ENCODE assay signal across 20 cellular contexts in genomic region chr3:113628316-113628715, GRCh38.
DNase-seq lines count a peak whose midpoint lies in the region; ATAC-seq, FAIRE-seq and TF ChIP-seq lines count a peak whose summit lies in the region.
"Had no signal": no experiment of that assay in that cellular context is flagged by ENCODE, and none has a peak within 500 bp of the region (broad histone marks: within the 10 kb centered on the region; RNA-seq: fewer than 3 reads in every experiment).

No MANE protein-coding gene starts in this region.

- POLR2A ChIA-PET in endothelial cell of umbilical vein (lab: Charles Lee): no interaction called here

- CTCF ChIA-PET in endothelial cell of umbilical vein (lab: Charles Lee): interaction anchor here (0.8 to 5.2 kb wide), 12 partner anchors 8 to 446 kb away, joined by 3 to 71 read pairs (median 6); partner anchors contain the start of genes NAA50 and SPICE1

- H3K27me3 ChIP-seq in endothelial cell of umbilical vein (ENCODE audit: control insufficient read depth in 2 of 2, insufficient read depth in 2 of 2, low read length in 2 of 2) (peaks cover 14 to 20% of the 10 kb centered on the region in 2 experiments), psoas muscle (ENCODE audit: insufficient read depth in 3 of 3, low read length in 2 of 3) (no peaks in the 10 kb centered on the region)

- H3K27ac Mint-ChIP-seq in natural killer cell: peak overlapping the region; percentile 55 to 77
- peak overlapping the region in 1 of 2 donors; percentile 52 for H3K27ac Mint-ChIP-seq in natural killer cell treated with Interleukin-12 subunit alpha and Interleukin-12 subunit beta and Interleukin-15 and Interleukin-18, amount 100 ng/mL, for 72 hours

- no peak overlapping the region for H3K4me3 Mint-ChIP-seq in natural killer cell
- H3K4me3 Mint-ChIP-seq in natural killer cell treated with Interleukin-12 subunit alpha and Interleukin-12 subunit beta and Interleukin-15 and Interleukin-18, amount 100 ng/mL, for 72 hours: no peak overlapping the region

- H3K36me3 ChIP-seq in endothelial cell of umbilical vein (ENCODE audit: control insufficient read depth in 2 of 2, extremely low read depth in 1 of 2, insufficient read depth in 2 of 2, low read length in 2 of 2) (no peaks in the 10 kb centered on the region), psoas muscle (ENCODE audit: insufficient read depth in 1 of 2, low read depth in 1 of 2) (no peaks in the 10 kb centered on the region)

- no peak overlapping the region for H3K9ac ChIP-seq in endothelial cell of umbilical vein (replicated peaks; ENCODE audit: extremely low read depth, insufficient read depth, low read length)
- H3K9ac ChIP-seq: KMS-11 had no signal

- H3K9me1 ChIP-seq in endothelial cell of umbilical vein (replicated peaks; ENCODE audit: control insufficient read depth, extremely low read depth, insufficient read depth, low read length): no peaks in the 10 kb centered on the region

- H3K4me1 ChIP-seq in endothelial cell of umbilical vein (ENCODE audit: control insufficient read depth, extremely low read depth, insufficient read depth, low read length) (peaks cover 4% of the 10 kb centered on the region), psoas muscle (peaks cover 27% of the 10 kb centered on the region)

- peaks cover 36% of the 10 kb centered on the region for H3K36me3 Mint-ChIP-seq in natural killer cell
- H3K36me3 Mint-ChIP-seq in natural killer cell treated with Interleukin-12 subunit alpha and Interleukin-12 subunit beta and Interleukin-15 and Interleukin-18, amount 100 ng/mL, for 72 hours: peaks cover 22% of the 10 kb centered on the region

- intact Hi-C loops in natural killer cell (cut with micrococcal nuclease) (no loop called here), endothelial cell of umbilical vein (cut with micrococcal nuclease) (loop anchor here (5.0 to 10.0 kb wide), 3 partner anchors 294 to 986 kb away; partner anchors contain the start of gene CCDC80), psoas muscle (cut with DNase I) (loop anchor here in 1 of 2 donors (5.0 kb wide), 1 partner anchor 116 kb away; no protein-coding TSS in a partner anchor)

- TF ChIP-seq POLR2A in endothelial cell of umbilical vein (IDR thresholded peaks at IDR 0.05; ENCODE audit: low read depth, low read length): no peak

- peak; percentile 31 for FAIRE-seq in endothelial cell of umbilical vein (lab: Jason Lieb, UNC)
- FAIRE-seq: H54 had no signal

- H3K4me3 ChIP-seq in endothelial cell of umbilical vein (replicated peaks in 1 of 3; ENCODE audit: insufficient read depth in 1 of 3, low read depth in 1 of 3, low read length in 3 of 3) (no peak overlapping the region), psoas muscle (no peak overlapping the region)
- H3K4me3 ChIP-seq: PC-9 had no signal

- peaks cover 24% of the 10 kb centered on the region in 2 donors for H3K4me1 Mint-ChIP-seq in natural killer cell
- H3K4me1 Mint-ChIP-seq in natural killer cell treated with Interleukin-12 subunit alpha and Interleukin-12 subunit beta and Interleukin-15 and Interleukin-18, amount 100 ng/mL, for 72 hours (ENCODE audit: low read depth in 2 of 2): peaks cover 4 to 7% of the 10 kb centered on the region in 2 donors

- 37 to 76% (median 58%) methylated on average over 2 of the region's 2 CpGs for WGBS in psoas muscle, 3 donors

- no peaks in the 10 kb centered on the region for H3K9me3 ChIP-seq in endothelial cell of umbilical vein (replicated peaks; ENCODE audit: control insufficient read depth, insufficient read depth, low read length)
- no peaks in the 10 kb centered on the region for H3K9me3 ChIP-seq in psoas muscle

- H3K4me2 ChIP-seq in endothelial cell of umbilical vein (ENCODE audit: insufficient read depth, low read length): no peak overlapping the region
- H3K4me2 ChIP-seq: KMS-11, PC-9 had no signal

- DNase-seq in natural killer cell (no peak), endothelial cell of umbilical vein (ENCODE audit: low read depth, low spot score) (peak; percentile 70), psoas muscle (no peak), nucleus accumbens (lab: John Stamatoyannopoulos, UW) (no peak)
- no peak for DNase-seq in natural killer cell treated with Interleukin-12 subunit alpha and Interleukin-12 subunit beta and Interleukin-15 and Interleukin-18, amount 100 ng/mL, for 72 hours (ENCODE audit: low spot score)
- DNase-seq: COR-L47, DMS 273 treated with DMSO at 0.1 percent for 48 hours, DND-41, MV-4-11, NCI-H1694 treated with DMSO at 0.1 percent for 48 hours, NCI-H2107, NCI-H510A, NCI-H748 treated with DMSO at 0.1 percent for 48 hours, PC-9 had no signal

- TF ChIP-seq CTCF in natural killer cell (IDR thresholded peaks at IDR 0.05): no peak
- TF ChIP-seq CTCF in endothelial cell of umbilical vein (IDR thresholded peaks at IDR 0.05; ENCODE audit: extremely low read depth in 1 of 2, insufficient read depth in 1 of 2, low read depth in 1 of 2, low read length in 2 of 2): no peak
- TF ChIP-seq CTCF in psoas muscle (IDR thresholded peaks at IDR 0.05): no peak

- H2AFZ ChIP-seq in endothelial cell of umbilical vein (ENCODE audit: low read depth, low read length): peak overlapping the region; percentile 56
- H2AFZ ChIP-seq: PC-9 had no signal

- ATAC-seq in natural killer cell (no peak), psoas muscle (no peak), GM19452 (IDR thresholded peaks at IDR 0.05; ENCODE audit: unreplicated experiment) (no peak), HG03565 (IDR thresholded peaks at IDR 0.05; ENCODE audit: unreplicated experiment) (no peak)
- ATAC-seq in natural killer cell treated with Interleukin-12 subunit alpha and Interleukin-12 subunit beta and Interleukin-15 and Interleukin-18, amount 100 ng/mL, for 72 hours: no peak

- dilution Hi-C loops in endothelial cell of umbilical vein (cut with MboI; ENCODE audit: extremely low pct_ligation_motif_present, low sequenced_read_pairs): no loop called here

- H3K27me3 Mint-ChIP-seq in natural killer cell (ENCODE audit: low read depth in 2 of 2): no peaks in the 10 kb centered on the region
- H3K27me3 Mint-ChIP-seq in natural killer cell treated with Interleukin-12 subunit alpha and Interleukin-12 subunit beta and Interleukin-15 and Interleukin-18, amount 100 ng/mL, for 72 hours: no peaks in the 10 kb centered on the region

- H3K27ac ChIP-seq in endothelial cell of umbilical vein (ENCODE audit: insufficient read depth, low read depth, low read length): no peak overlapping the region
- peak overlapping the region; percentile 82 for H3K27ac ChIP-seq in psoas muscle
- H3K27ac ChIP-seq: C4-2B, KMS-11, PC-9, RWPE1 had no signal

- no peaks in the 10 kb centered on the region for H3K79me2 ChIP-seq in endothelial cell of umbilical vein (ENCODE audit: control insufficient read depth, insufficient read depth, low read length)

- H3K9me3 Mint-ChIP-seq in natural killer cell: no peaks in the 10 kb centered on the region
- no peaks in the 10 kb centered on the region for H3K9me3 Mint-ChIP-seq in natural killer cell treated with Interleukin-12 subunit alpha and Interleukin-12 subunit beta and Interleukin-15 and Interleukin-18, amount 100 ng/mL, for 72 hours

- no peaks in the 10 kb centered on the region for H4K20me1 ChIP-seq in endothelial cell of umbilical vein (replicated peaks; ENCODE audit: control insufficient read depth, extremely low read depth, insufficient read depth, low read length)

- BruUV-seq in endothelial cell of umbilical vein (replicated peaks; lab: Mats Ljungman, UMichigan): no TSS peak

TF ChIP-seq in endothelial cell of umbilical vein, 7 proteins besides CTCF, POLR2A, EP300 and RAD21:
- no peak for TF ChIP-seq MAX (IDR thresholded peaks at IDR 0.05; ENCODE audit: insufficient read depth, insufficient read length)
- TF ChIP-seq JUN (IDR thresholded peaks at IDR 0.05; ENCODE audit: borderline replicate concordance, insufficient read depth, insufficient read length, low read depth): no peak
- TF ChIP-seq GATA2 (IDR thresholded peaks at IDR 0.05; ENCODE audit: insufficient read depth, insufficient read length, low read depth, low read length): no peak
- TF ChIP-seq POLR2AphosphoS5 (IDR thresholded peaks at IDR 0.05; ENCODE audit: insufficient read depth, low read depth, low read length): no peak
- TF ChIP-seq EZH2 (IDR thresholded peaks at IDR 0.05; ENCODE audit: borderline replicate concordance, low read depth, low read length, severe bottlenecking): no peak
- TF ChIP-seq MYC (IDR thresholded peaks at IDR 0.05; ENCODE audit: low read depth, low read length): no peak
- TF ChIP-seq FOS (IDR thresholded peaks at IDR 0.05; ENCODE audit: borderline replicate concordance, insufficient read depth, low read length): no peak
TF ChIP-seq in endothelial cell of umbilical vein: peak in this region for 0.
